8 cellular contexts compared by ENCODE assay signal in genomic region chr5:179530069-179530998, GRCh38. TPM values are rescaled to one million over a fixed set of nuclear protein-coding genes. Genes with fewer than 3 reads are reported as not detected.
DNase-seq lines count a peak whose midpoint lies in the region; ATAC-seq and TF ChIP-seq lines count a peak whose summit lies in the region.

No MANE protein-coding gene starts in this region.

- H3K27ac Mint-ChIP-seq in CD4-positive, CD25-positive, alpha-beta regulatory T cell: peak overlapping the region in 1 of 3 donors; percentile 82

- H3K4me1 ChIP-seq in CD4-positive, CD25-positive, alpha-beta regulatory T cell (ENCODE audit: control insufficient read depth, insufficient read depth, low read length, poor library complexity, severe bottlenecking): peaks cover 7% of the 10 kb centered on the region
- no peaks in the 10 kb centered on the region for H3K4me1 ChIP-seq in aorta (ENCODE audit: control insufficient read depth in 1 of 2, insufficient read depth in 2 of 2, low read length in 2 of 2)

- 26 to 27% methylated on average over 65 of the region's 65 CpGs for WGBS in aorta, 2 donors

- H3K27me3 ChIP-seq in CD4-positive, CD25-positive, alpha-beta regulatory T cell (ENCODE audit: control insufficient read depth, insufficient read depth, low read length): no peaks in the 10 kb centered on the region
- no peaks in the 10 kb centered on the region for H3K27me3 ChIP-seq in aorta (ENCODE audit: control insufficient read depth in 1 of 2, insufficient read depth in 2 of 2, low read length in 1 of 2)

- H3K27ac ChIP-seq in CD4-positive, CD25-positive, alpha-beta regulatory T cell (ENCODE audit: insufficient read depth, low read length, poor library complexity, severe bottlenecking): no peak overlapping the region
- H3K27ac ChIP-seq in aorta (ENCODE audit: low read depth in 1 of 2, low read length in 2 of 2): no peak overlapping the region

- peak; percentile 29 to 65 (median 53) for DNase-seq in CD4-positive, CD25-positive, alpha-beta regulatory T cell
- DNase-seq in NCI-H774 (lab: John Stamatoyannopoulos, UW) (peak; percentile 58), left cardiac atrium (peak; percentile 79), retinal pigment epithelial cell (ENCODE audit: low read depth) (no peak), aorta (peak; percentile 82 to 84), NCI-H82 treated with DMSO at 0.1 percent for 48 hours (lab: John Stamatoyannopoulos, UW; ENCODE audit: unreplicated experiment) (no peak)
- DNase-seq in activated gamma-delta T cell treated with anti-CD3 and anti-CD28 coated beads, Interleukin-2, amount 50 U/mL, for 16 hours (ENCODE audit: low read depth): peak; percentile 63

- intact Hi-C loops in left cardiac atrium (cut with DNase I) (no loop called here), aorta (cut with DNase I) (no loop called here)

- no peaks in the 10 kb centered on the region for H3K9me3 ChIP-seq in CD4-positive, CD25-positive, alpha-beta regulatory T cell (ENCODE audit: control insufficient read depth in 2 of 2, low read length in 2 of 2)
- H3K9me3 ChIP-seq in aorta (ENCODE audit: control insufficient read depth, low read length): no peaks in the 10 kb centered on the region

- H3K4me3 ChIP-seq in CD4-positive, CD25-positive, alpha-beta regulatory T cell (ENCODE audit: low read depth, low read length): no peak overlapping the region
- H3K4me3 ChIP-seq in retinal pigment epithelial cell (ENCODE audit: low read length): peak overlapping the region; percentile 30
- H3K4me3 ChIP-seq in aorta (ENCODE audit: low read length in 2 of 2): no peak overlapping the region

- no peaks in the 10 kb centered on the region for H3K9me3 Mint-ChIP-seq in CD4-positive, CD25-positive, alpha-beta regulatory T cell

- no peaks in the 10 kb centered on the region for H3K36me3 ChIP-seq in CD4-positive, CD25-positive, alpha-beta regulatory T cell (ENCODE audit: control insufficient read depth, insufficient read depth, low read length)
- H3K36me3 ChIP-seq in aorta (ENCODE audit: control insufficient read depth in 1 of 2, insufficient read depth in 2 of 2, low read length in 1 of 2): no peaks in the 10 kb centered on the region

- TF ChIP-seq CTCF in retinal pigment epithelial cell (conservative IDR thresholded peaks at IDR 0.05; ENCODE audit: low read depth, low read length): peak; percentile 29

- peak overlapping the region in 3 of 4 donors; percentile 47 to 69 (median 63) for H3K4me3 Mint-ChIP-seq in CD4-positive, CD25-positive, alpha-beta regulatory T cell

- H3K27me3 Mint-ChIP-seq in CD4-positive, CD25-positive, alpha-beta regulatory T cell: peaks cover 21% of the 10 kb centered on the region

- peak; percentile 79 to 86 for ATAC-seq in CD4-positive, CD25-positive, alpha-beta regulatory T cell (ENCODE audit: low read depth in 2 of 2)
- ATAC-seq in GM21447 (IDR thresholded peaks at IDR 0.05; ENCODE audit: unreplicated experiment) (peak; percentile 55), left cardiac atrium (peak; percentile 95 to 97), aorta (ENCODE audit: low FRiP score) (peak; percentile 67)

- no peaks in the 10 kb centered on the region for H3K36me3 Mint-ChIP-seq in CD4-positive, CD25-positive, alpha-beta regulatory T cell

- H3K4me1 Mint-ChIP-seq in CD4-positive, CD25-positive, alpha-beta regulatory T cell: peaks cover 0 to 16% (median 8%) of the 10 kb centered on the region in 4 donors

RNA-seq across cellular contexts. Expression of gene RUFY1, which starts 20.0 kb away (rescaled TPM):
- total RNA-seq in CD4-positive, CD25-positive, alpha-beta regulatory T cell: 40.4 TPM
- 10 to 100 TPM; 18.3 to 25.9 (median 23.7) TPM for polyA plus RNA-seq in CD4-positive, CD25-positive, alpha-beta regulatory T cell
- total RNA-seq in left cardiac atrium (10 to 100 TPM; 22.9 to 26.3 TPM), aorta (10 to 100 TPM; 35.4 to 51.9 TPM)
- 10 to 100 TPM; 26.8 to 27.9 TPM for polyA plus RNA-seq in aorta

Comparison
In these comparisons a context has a peak if more than half of its experiments do, and no peak if none do; other contexts are left out.
1. DNase-seq: peak in CD4-positive, CD25-positive, alpha-beta regulatory T cell (3 of 3), NCI-H774 (single experiment), activated gamma-delta T cell treated with anti-CD3 and anti-CD28 coated beads, Interleukin-2, amount 50 U/mL, for 16 hours (single experiment), left cardiac atrium (single experiment) and aorta (2 of 2); none in retinal pigment epithelial cell (single experiment) and NCI-H82 treated with DMSO at 0.1 percent for 48 hours (single experiment).
2. Peak in every context shown above with its lines, with median percentiles within 50 percentile points of each other: ATAC-seq.